ENCODE assay signal across 16 cellular contexts in genomic region chr5:56305551-56305950, GRCh38.
"Had no signal": no experiment of that assay in that cellular context is flagged by ENCODE, and none has a peak within 500 bp of the region (broad histone marks: within the 10 kb centered on the region; RNA-seq: fewer than 3 reads in every experiment).

No MANE protein-coding gene starts in this region.

- H3K4me3 ChIP-seq: adrenal gland, right lobe of liver, stomach, thoracic aorta, upper lobe of right lung had no signal

- H3K4me1 ChIP-seq: parathyroid adenoma, right lobe of liver had no signal

- H3K9me3 ChIP-seq: adrenal gland, right lobe of liver, thoracic aorta had no signal

- ATAC-seq: activated naive CD4-positive, alpha-beta T cell treated with anti-CD3 and anti-CD28 coated beads, Interleukin-2, amount 50 U/mL, for 72 hours; activated T-cell treated with anti-CD3 and anti-CD28 coated beads, Interleukin-2, amount 50 U/mL, for 72 hours; esophagus mucosa; natural killer cell; right lobe of liver; stimulated activated effector memory CD8-positive, alpha-beta T cell treated with anti-CD3 and anti-CD28 coated beads, Interleukin-12 subunit alpha, Interleukin-12 subunit beta, amount 100 ng/mL, for 72 hours; upper lobe of right lung had no signal

- H3K9ac ChIP-seq: parathyroid adenoma had no signal

- H3K27me3 ChIP-seq: adrenal gland, right lobe of liver, stomach, upper lobe of right lung had no signal

- DNase-seq: activated CD4-positive, alpha-beta T cell treated with anti-CD3 and anti-CD28 coated beads for 1 hour; activated gamma-delta T cell treated with Interleukin-2 at 50 U/mL for 16 hours; activated T-cell treated with anti-CD3 and anti-CD28 coated beads, Interleukin-2, amount 50 U/mL, for 72 hours; adrenal gland; effector CD4-positive, alpha-beta T cell; natural killer cell; right lobe of liver; stimulated activated CD4-positive, alpha-beta T cell treated with anti-CD3 and anti-CD28 coated beads, Interleukin-4, amount 100 ng/mL, for 24 hours; stomach; upper lobe of right lung; WERI-Rb-1 had no signal

- H3K79me2 ChIP-seq: parathyroid adenoma had no signal

- H3K27ac ChIP-seq: adrenal gland, parathyroid adenoma, right lobe of liver, stomach, thoracic aorta, upper lobe of right lung, WERI-Rb-1 had no signal

- H3K36me3 ChIP-seq: adrenal gland, right lobe of liver, stomach, thoracic aorta, upper lobe of right lung, WERI-Rb-1 had no signal

- H2AFZ ChIP-seq: parathyroid adenoma had no signal
